In the genomic region with DNA sequence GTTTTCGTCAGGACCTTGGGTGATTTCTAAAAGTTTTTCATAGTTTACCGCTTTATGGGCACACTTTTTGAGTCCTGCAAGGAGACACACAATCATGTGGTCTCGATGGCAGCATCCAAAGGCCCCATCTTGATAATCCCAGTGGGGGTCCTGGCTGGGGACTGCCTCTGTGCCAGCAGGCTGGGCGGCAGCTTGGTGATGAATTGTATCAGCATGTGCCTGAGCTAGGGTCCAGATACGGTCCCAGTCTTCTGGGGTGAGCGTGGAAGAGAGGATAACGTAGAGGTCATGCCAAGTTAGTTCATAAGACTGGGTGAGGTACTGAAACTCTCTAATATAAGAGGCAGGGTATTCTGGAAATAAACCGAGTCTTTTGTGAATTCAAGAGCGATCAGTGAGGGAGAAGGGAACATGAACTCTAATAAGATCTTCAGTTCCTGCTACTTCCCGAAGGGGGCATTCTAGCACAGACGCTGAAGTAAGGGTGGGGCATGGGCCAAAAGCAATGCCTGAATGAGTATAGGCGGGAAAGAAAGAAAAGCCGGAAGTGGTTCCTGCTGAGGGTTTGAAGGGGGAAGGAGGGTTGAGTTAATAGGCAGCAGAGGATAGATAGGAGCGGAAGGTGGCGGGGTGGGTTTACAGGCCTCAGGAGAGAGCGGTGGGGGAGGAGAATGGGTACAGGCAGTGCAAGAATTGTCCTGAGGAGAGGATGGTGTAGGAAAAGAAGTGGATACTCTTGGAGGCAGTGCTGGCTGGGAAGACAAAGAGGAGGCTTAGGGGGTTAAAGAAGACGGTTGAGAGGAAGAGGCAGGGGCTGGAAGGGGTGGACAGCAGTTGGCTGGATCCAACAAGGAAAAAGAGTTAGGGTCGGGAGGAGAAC, we compare ENCODE assay signal across 8 cellular contexts. TPM values are rescaled to one million over a fixed set of nuclear protein-coding genes. Genes with fewer than 3 reads are reported as not detected.
DNase-seq lines count a peak whose midpoint lies in the region; ATAC-seq and TF ChIP-seq lines count a peak whose summit lies in the region.

No MANE protein-coding gene starts in this region.

- H3K4me1 Mint-ChIP-seq in activated naive CD4-positive, alpha-beta T cell treated with anti-CD3 and anti-CD28 coated beads, Interleukin-2, amount 50 U/mL, for 24 hours: peaks cover 25% of the 10 kb centered on the region

- no peaks in the 10 kb centered on the region for H3K9me3 ChIP-seq in SK-N-MC (ENCODE audit: low read depth, low read length)
- no peaks in the 10 kb centered on the region for H3K9me3 ChIP-seq in ovary
- no peaks in the 10 kb centered on the region for H3K9me3 ChIP-seq in thyroid gland

- TF ChIP-seq POLR2A in ovary (IDR thresholded peaks at IDR 0.05) (no peak), thyroid gland (IDR thresholded peaks at IDR 0.05) (no peak)

- H3K36me3 Mint-ChIP-seq in activated naive CD4-positive, alpha-beta T cell treated with anti-CD3 and anti-CD28 coated beads, Interleukin-2, amount 50 U/mL, for 24 hours: no peaks in the 10 kb centered on the region

- intact Hi-C loops in head of caudate nucleus (cut with DNase I) (no loop called here), ovary (cut with DNase I) (no loop called here), thyroid gland (cut with DNase I) (loop anchor here (10.0 kb wide), 1 partner anchor 91 kb away; no protein-coding TSS in a partner anchor)

- no peaks in the 10 kb centered on the region for H3K4me1 ChIP-seq in ovary (ENCODE audit: insufficient read depth)
- peaks cover 5 to 6% of the 10 kb centered on the region in 2 donors for H3K4me1 ChIP-seq in thyroid gland

- DNase-seq in Ammon's horn (ENCODE audit: low spot score) (peak; percentile 88), NCI-H1092 (lab: John Stamatoyannopoulos, UW) (peak; percentile 94), SK-N-MC (ENCODE audit: low read depth, low spot score) (peak; percentile 95), head of caudate nucleus (peak in 41 of 42 donors; percentile 39 to 91 (median 72)), ovary (peak; percentile 70 to 86 (median 72)), thyroid gland (peak; percentile 77 to 82)

- H3K4me3 Mint-ChIP-seq in activated naive CD4-positive, alpha-beta T cell treated with anti-CD3 and anti-CD28 coated beads, Interleukin-2, amount 50 U/mL, for 24 hours: peak overlapping the region; percentile 51

- no peak for TF ChIP-seq EP300 in ovary (IDR thresholded peaks at IDR 0.05)

- H3K9ac ChIP-seq in SK-N-MC (ENCODE audit: insufficient read length): peak overlapping the region; percentile 76

- ATAC-seq in GM19438 (IDR thresholded peaks at IDR 0.05; ENCODE audit: low read depth, unreplicated experiment): peak; percentile 74

- H3K4me3 ChIP-seq in SK-N-MC (peak overlapping the region; percentile 63), ovary (no peak overlapping the region), thyroid gland (replicated peaks in 1 of 3) (no peak overlapping the region)

- no peaks in the 10 kb centered on the region for H3K9me3 Mint-ChIP-seq in activated naive CD4-positive, alpha-beta T cell treated with anti-CD3 and anti-CD28 coated beads, Interleukin-2, amount 50 U/mL, for 24 hours

- 18 to 22% (median 19%) methylated on average over 18 of the region's 18 CpGs for WGBS in ovary, 3 donors
- 26 to 28% methylated on average over 18 of the region's 18 CpGs for WGBS in thyroid gland, 2 donors

- peak overlapping the region; percentile 83 for H3K27ac ChIP-seq in SK-N-MC
- no peak overlapping the region for H3K27ac ChIP-seq in ovary
- no peak overlapping the region for H3K27ac ChIP-seq in thyroid gland

- no peaks in the 10 kb centered on the region for H3K36me3 ChIP-seq in SK-N-MC (ENCODE audit: insufficient read depth, low read length)
- no peaks in the 10 kb centered on the region for H3K36me3 ChIP-seq in ovary
- no peaks in the 10 kb centered on the region for H3K36me3 ChIP-seq in thyroid gland

- TF ChIP-seq CTCF in ovary (IDR thresholded peaks at IDR 0.05): peak; percentile 57 to 88 (median 87)
- TF ChIP-seq CTCF in thyroid gland (IDR thresholded peaks at IDR 0.05): peak; percentile 40 to 98 (median 86)

- no peaks in the 10 kb centered on the region for H3K27me3 ChIP-seq in ovary
- no peaks in the 10 kb centered on the region for H3K27me3 ChIP-seq in thyroid gland

- H3K27ac Mint-ChIP-seq in activated naive CD4-positive, alpha-beta T cell treated with anti-CD3 and anti-CD28 coated beads, Interleukin-2, amount 50 U/mL, for 24 hours: peak overlapping the region; percentile 88

- H3K27me3 Mint-ChIP-seq in activated naive CD4-positive, alpha-beta T cell treated with anti-CD3 and anti-CD28 coated beads, Interleukin-2, amount 50 U/mL, for 24 hours: no peaks in the 10 kb centered on the region

RNA-seq across cellular contexts. Expression of gene ERVH48-1, which starts 1.6 kb away (rescaled TPM):
- under 1 TPM in 1 of 7 donors, not detected in 6; 0.11 TPM for total RNA-seq in ovary
- polyA plus RNA-seq in ovary: not detected
- under 1 TPM in 2 of 4 donors, not detected in 2; 0.22 to 0.42 TPM for total RNA-seq in thyroid gland

RNA-seq across cellular contexts. Expression of gene NDUFV3, which starts 30.7 kb away (rescaled TPM):
- total RNA-seq in ovary (10 to 100 TPM; 32.0 to 41.6 (median 37.8) TPM), thyroid gland (10 to 100 TPM; 51.9 to 61.8 (median 55.2) TPM)
- 10 to 100 TPM; 24.9 to 51.4 TPM for polyA plus RNA-seq in ovary

RNA-seq across cellular contexts. Expression of gene WDR4, which starts 44.5 kb away (rescaled TPM):
- total RNA-seq in ovary: 10 to 100 TPM in 6 of 7 donors, 1 to 10 TPM in 1; 6.0 to 33.1 (median 16.6) TPM
- 1 to 10 TPM; 3.2 to 9.3 TPM for polyA plus RNA-seq in ovary
- total RNA-seq in thyroid gland: 10 to 100 TPM in 2 of 4 donors, 1 to 10 TPM in 2; 8.1 to 13.2 (median 10.9) TPM

RNA-seq across cellular contexts. Expression of gene PKNOX1, which starts 50.6 kb away (rescaled TPM):
- 10 to 100 TPM in 6 of 7 donors, 1 to 10 TPM in 1; 7.0 to 50.9 (median 31.0) TPM for total RNA-seq in ovary
- polyA plus RNA-seq in ovary: 10 to 100 TPM; 11.0 to 22.8 TPM
- 10 to 100 TPM; 21.3 to 36.2 (median 24.0) TPM for total RNA-seq in thyroid gland
